In genomic region chr7:92916751-92917369, GRCh38 we compare ENCODE assay signal across 7 cellular contexts.
DNase-seq lines count a peak whose midpoint lies in the region; ATAC-seq and TF ChIP-seq lines count a peak whose summit lies in the region.

No MANE protein-coding gene starts in this region.

- no peak overlapping the region for H3K27ac ChIP-seq in HCT116 (ENCODE audit: low read depth, low read length)
- peak overlapping the region; percentile 68 for H3K27ac ChIP-seq in epithelial cell of prostate

- no peaks in the 10 kb centered on the region for H3K79me2 ChIP-seq in HCT116 (ENCODE audit: insufficient read depth, low read length)

- no peak for TF ChIP-seq POLR2A in HCT116 (IDR thresholded peaks at IDR 0.05; ENCODE audit: borderline replicate concordance, extremely low read depth, insufficient read depth, insufficient read length)

- H3K4me2 ChIP-seq in HCT116 (ENCODE audit: low read length), result peak overlapping the region; percentile 34

- peaks cover 10 to 12% of the 10 kb centered on the region in 2 experiments for H3K4me1 ChIP-seq in HCT116 (ENCODE audit: control insufficient read depth in 1 of 2, insufficient read depth in 2 of 2, low read length in 2 of 2)

- TF ChIP-seq RAD21 in HCT116 (IDR thresholded peaks at IDR 0.05; ENCODE audit: low read depth), result no peak

- no peaks in the 10 kb centered on the region for H3K36me3 ChIP-seq in HCT116 (ENCODE audit: control insufficient read depth in 1 of 2, insufficient read depth in 2 of 2, low read length in 2 of 2)

- ATAC-seq in HCT116 (peak; percentile 84), GM21529 (IDR thresholded peaks at IDR 0.05; ENCODE audit: unreplicated experiment) (no peak)

- intact Hi-C loops in HCT116 (cut with micrococcal nuclease), result no loop called here

- H3K27me3 ChIP-seq in HCT116 (ENCODE audit: insufficient read depth, low read length), result no peaks in the 10 kb centered on the region

- no peak for TF ChIP-seq CTCF in HCT116 (IDR thresholded peaks at IDR 0.05 in 2 of 3, conservative IDR thresholded peaks at IDR 0.05 in 1 of 3; ENCODE audit: borderline replicate concordance in 1 of 3, insufficient read depth in 1 of 3, low read depth in 2 of 3, low read length in 2 of 3)

- H2AFZ ChIP-seq in HCT116 (ENCODE audit: low read depth, low read length, poor library complexity, severe bottlenecking), result peak overlapping the region; percentile 62

- RAD21 ChIA-PET in HCT116 (lab: Charles Lee; ENCODE audit: low non-redundant PET in 1 of 2, low total read pairs in 2 of 2, uncharacterized antibody in 2 of 2, unreplicated experiment in 2 of 2), result no interaction called here

- no peak overlapping the region for H3K4me3 ChIP-seq in HCT116 (replicated peaks in 1 of 2; ENCODE audit: low read depth in 1 of 2, low read length in 2 of 2)

- H3K9me3 ChIP-seq in HCT116 (ENCODE audit: control insufficient read depth in 1 of 2, insufficient read depth in 1 of 2, low read depth in 1 of 2, low read length in 2 of 2), result no peaks in the 10 kb centered on the region

- CTCF ChIA-PET in HCT116 (lab: Charles Lee), result no interaction called here

- BruUV-seq in HCT116 (replicated peaks; lab: Mats Ljungman, UMichigan), result no TSS peak

- no peaks in the 10 kb centered on the region for H4K20me1 ChIP-seq in HCT116 (ENCODE audit: insufficient read depth)

- POLR2A ChIA-PET in HCT116 (lab: Charles Lee), result no interaction called here

- H3K9me2 ChIP-seq in HCT116 (ENCODE audit: insufficient read depth), result no peaks in the 10 kb centered on the region

- no peak overlapping the region for H3K9ac ChIP-seq in HCT116 (ENCODE audit: low read length)

- peak; percentile 32 for DNase-seq in HCT116 (ENCODE audit: low read depth, low spot score)
- peak; percentile 17 for DNase-seq in NCI-H69 (lab: John Stamatoyannopoulos, UW)
- DNase-seq in epithelial cell of prostate (ENCODE audit: low read depth, low spot score), result no peak
- peak; percentile 39 for DNase-seq in putamen (ENCODE audit: low spot score)
- DNase-seq in activated naive CD4-positive, alpha-beta T cell (lab: John Stamatoyannopoulos, UW), result no peak
- no peak for DNase-seq in dermis blood vessel endothelial cell

TF ChIP-seq in HCT116, 20 proteins besides CTCF, POLR2A, EP300 and RAD21:
- TF ChIP-seq CEBPB (IDR thresholded peaks at IDR 0.05; ENCODE audit: low read depth) (no peak), SIN3A (IDR thresholded peaks at IDR 0.05; ENCODE audit: low read depth) (no peak), FOSL1 (IDR thresholded peaks at IDR 0.05; ENCODE audit: low read depth) (no peak), ZFX (IDR thresholded peaks at IDR 0.05) (no peak)
TF ChIP-seq in HCT116: peak in this region for 0.

Comparison
In these comparisons a context has a peak if more than half of its experiments do, and no peak if none do; other contexts are left out.
1. DNase-seq: peak in HCT116 (single experiment), NCI-H69 (single experiment) and putamen (single experiment); none in epithelial cell of prostate (single experiment), activated naive CD4-positive, alpha-beta T cell (0 of 4) and dermis blood vessel endothelial cell (single experiment).